Comparison of ENCODE assay signal across 12 cellular contexts in the genomic region with DNA sequence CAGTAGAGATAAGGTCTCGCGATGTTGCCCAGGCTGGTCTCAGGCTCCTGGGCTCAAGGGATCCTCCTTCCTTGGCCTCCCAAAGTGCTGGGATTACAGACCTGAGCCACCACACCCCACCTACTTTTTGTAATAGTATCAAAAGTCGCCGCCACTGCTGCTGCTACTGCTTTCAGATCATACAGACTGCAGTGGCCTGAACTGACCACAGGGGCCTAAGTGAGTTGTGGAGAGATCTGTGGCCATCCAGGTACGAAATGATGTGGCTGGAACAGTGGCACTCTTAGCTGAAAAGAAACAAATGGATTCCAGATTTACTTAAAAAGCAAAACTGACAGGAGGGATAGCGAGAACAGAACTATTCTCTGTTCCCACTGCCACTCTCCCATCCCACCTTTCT. TPM values are rescaled to one million over a fixed set of nuclear protein-coding genes. Genes with fewer than 3 reads are reported as not detected.
DNase-seq lines count a peak whose midpoint lies in the region; ATAC-seq and TF ChIP-seq lines count a peak whose summit lies in the region.
"Had no signal": no experiment of that assay in that cellular context is flagged by ENCODE, and none has a peak within 500 bp of the region (broad histone marks: within the 10 kb centered on the region; RNA-seq: fewer than 3 reads in every experiment).

No MANE protein-coding gene starts in this region.

- ATAC-seq in upper lobe of right lung (no peak), GM18907 (IDR thresholded peaks at IDR 0.05; ENCODE audit: unreplicated experiment) (no peak)

- no peaks in the 10 kb centered on the region for H3K9me3 Mint-ChIP-seq in CD4-positive, alpha-beta memory T cell
- H3K9me3 Mint-ChIP-seq: immature natural killer cell; natural killer cell treated with Interleukin-12 subunit alpha and Interleukin-12 subunit beta and Interleukin-15 and Interleukin-18, amount 100 ng/mL, for 72 hours had no signal

- 88% methylated on average over 4 of the region's 6 CpGs for WGBS in mammary epithelial cell (ENCODE audit: low coverage, missing lambda C conversion rate)

- H3K27me3 ChIP-seq in mammary epithelial cell (ENCODE audit: insufficient read depth, low read length) = peaks cover 2% of the 10 kb centered on the region
- peaks cover 4% of the 10 kb centered on the region; the same call in 1 of the 2 replicates for H3K27me3 ChIP-seq in OCI-LY1 (ENCODE audit: insufficient read depth, low read length)
- H3K27me3 ChIP-seq in upper lobe of right lung = no peaks in the 10 kb centered on the region
- no peaks in the 10 kb centered on the region for H3K27me3 ChIP-seq in CD4-positive, alpha-beta memory T cell (ENCODE audit: insufficient read depth, low read length)
- no peaks in the 10 kb centered on the region for H3K27me3 ChIP-seq in MG63

- H3K4me1 ChIP-seq in mammary epithelial cell (ENCODE audit: insufficient read depth, low read length) (peaks cover 8% of the 10 kb centered on the region), OCI-LY1 (ENCODE audit: insufficient read depth, low read length, severe bottlenecking) (no peaks in the 10 kb centered on the region), upper lobe of right lung (peaks cover 4% of the 10 kb centered on the region)
- H3K4me1 ChIP-seq in CD4-positive, alpha-beta memory T cell (ENCODE audit: insufficient read depth, low read length) = peaks cover 9% of the 10 kb centered on the region

- H3K4me1 Mint-ChIP-seq in CD4-positive, alpha-beta memory T cell = peaks cover 2 to 19% (median 8%) of the 10 kb centered on the region in 4 donors

- H3K36me3 ChIP-seq in mammary epithelial cell (ENCODE audit: insufficient read depth, low read length) (no peaks in the 10 kb centered on the region), OCI-LY1 (ENCODE audit: insufficient read depth, low read length) (no peaks in the 10 kb centered on the region), upper lobe of right lung (no peaks in the 10 kb centered on the region), MG63 (no peaks in the 10 kb centered on the region)
- H3K36me3 ChIP-seq in CD4-positive, alpha-beta memory T cell (ENCODE audit: insufficient read depth, low read length) = no peaks in the 10 kb centered on the region

- H3K4me3 ChIP-seq in mammary epithelial cell (replicated peaks in 1 of 3; ENCODE audit: insufficient read depth in 1 of 3, low read depth in 2 of 3, low read length in 3 of 3) = no peak overlapping the region
- no peak overlapping the region for H3K4me3 ChIP-seq in OCI-LY1 (ENCODE audit: low read depth, low read length, poor library complexity, severe bottlenecking)
- no peak overlapping the region for H3K4me3 ChIP-seq in epithelial cell of esophagus (ENCODE audit: low read length)
- H3K4me3 ChIP-seq in upper lobe of right lung = no peak overlapping the region
- no peak overlapping the region for H3K4me3 ChIP-seq in CD4-positive, alpha-beta memory T cell (ENCODE audit: low read length in 2 of 2)
- no peak overlapping the region for H3K4me3 ChIP-seq in MG63

- H3K9me3 ChIP-seq in mammary epithelial cell (replicated peaks; ENCODE audit: insufficient read depth, low read length) = no peaks in the 10 kb centered on the region
- H3K9me3 ChIP-seq in OCI-LY1 (ENCODE audit: low read length) = no peaks in the 10 kb centered on the region
- H3K9me3 ChIP-seq in upper lobe of right lung = no peaks in the 10 kb centered on the region
- H3K9me3 ChIP-seq in CD4-positive, alpha-beta memory T cell (ENCODE audit: control insufficient read depth in 1 of 2, low read length in 2 of 2) = no peaks in the 10 kb centered on the region
- no peaks in the 10 kb centered on the region for H3K9me3 ChIP-seq in MG63

- intact Hi-C loops in mammary epithelial cell (cut with micrococcal nuclease) = no loop called here
- intact Hi-C loops in upper lobe of right lung (cut with DNase I) = no loop called here
- intact Hi-C loops in CD4-positive, alpha-beta memory T cell (cut with micrococcal nuclease) = no loop called here

- H3K4me2 ChIP-seq in mammary epithelial cell (ENCODE audit: insufficient read depth, low read depth, low read length) (no peak overlapping the region), OCI-LY1 (ENCODE audit: low read length) (no peak overlapping the region)

- no peak overlapping the region for H3K27ac ChIP-seq in mammary epithelial cell (ENCODE audit: insufficient read depth, low read depth, low read length)
- no peak overlapping the region for H3K27ac ChIP-seq in OCI-LY1 (ENCODE audit: low read depth, low read length, poor library complexity, severe bottlenecking)
- no peak overlapping the region for H3K27ac ChIP-seq in upper lobe of right lung
- H3K27ac ChIP-seq in CD4-positive, alpha-beta memory T cell (ENCODE audit: low read depth, low read length) = no peak overlapping the region

- peaks cover 0 to 3% of the 10 kb centered on the region in 2 donors for H3K27me3 Mint-ChIP-seq in CD4-positive, alpha-beta memory T cell

- H3K27ac Mint-ChIP-seq in CD4-positive, alpha-beta memory T cell = peak overlapping the region in 1 of 7 donors; percentile 37
- H3K27ac Mint-ChIP-seq: immature natural killer cell; natural killer cell treated with Interleukin-12 subunit alpha and Interleukin-12 subunit beta and Interleukin-15 and Interleukin-18, amount 100 ng/mL, for 72 hours had no signal

- H4K20me1 ChIP-seq in mammary epithelial cell (ENCODE audit: insufficient read depth, low read length) (no peaks in the 10 kb centered on the region), OCI-LY1 (ENCODE audit: insufficient read depth, low read length) (no peaks in the 10 kb centered on the region)

- H3F3A ChIP-seq in OCI-LY1 (ENCODE audit: insufficient read depth, low read length) = no peaks in the 10 kb centered on the region

- dilution Hi-C loops in mammary epithelial cell (cut with HindIII; ENCODE audit: low sequenced_read_pairs) = no loop called here

- CTCF ChIA-PET in mammary epithelial cell (lab: Charles Lee; ENCODE audit: low non-redundant PET) = no interaction called here
- CTCF ChIA-PET in CD4-positive, alpha-beta memory T cell (lab: Charles Lee; ENCODE audit: partially characterized antibody) = no interaction called here

- H2AFZ ChIP-seq in mammary epithelial cell (ENCODE audit: low read depth, low read length) = no peak overlapping the region
- H2AFZ ChIP-seq in OCI-LY1 (ENCODE audit: low read length) = no peak overlapping the region

- DNase-seq in T47D (ENCODE audit: low read depth in 1 of 2, low spot score in 1 of 2) = peak; percentile 28 to 33
- no peak for DNase-seq in mammary epithelial cell
- DNase-seq in epithelial cell of esophagus (ENCODE audit: low read depth) = no peak
- no peak for DNase-seq in upper lobe of right lung
- no peak for DNase-seq in CD4-positive, alpha-beta memory T cell
- no peak for DNase-seq in MG63
- DNase-seq: amygdala, immature natural killer cell, NCI-H1436 treated with DMSO at 0.1 percent for 48 hours had no signal

- in situ Hi-C loops in T47D (cut with HindIII; ENCODE audit: low pct_unique_long_range_greater_than_20kb, low sequenced_read_pairs) = no loop called here
- in situ Hi-C loops in mammary epithelial cell (cut with MboI; ENCODE audit: low sequenced_read_pairs in 2 of 2) = no loop called here

- POLR2A ChIA-PET in CD4-positive, alpha-beta memory T cell (lab: Charles Lee; ENCODE audit: partially characterized antibody) = no interaction called here

- H3K4me3 Mint-ChIP-seq in CD4-positive, alpha-beta memory T cell = no peak overlapping the region
- H3K4me3 Mint-ChIP-seq: immature natural killer cell; natural killer cell treated with Interleukin-12 subunit alpha and Interleukin-12 subunit beta and Interleukin-15 and Interleukin-18, amount 100 ng/mL, for 72 hours had no signal

- TF ChIP-seq CTCF in mammary epithelial cell (conservative IDR thresholded peaks at IDR 0.05 in 1 of 2, IDR thresholded peaks at IDR 0.05 in 1 of 2; ENCODE audit: extremely low read depth in 1 of 2, insufficient read depth in 1 of 2, low read depth in 1 of 2, low read length in 2 of 2) (peak in 1 of 2 donors; percentile 29), OCI-LY1 (IDR thresholded peaks at IDR 0.05; ENCODE audit: low read length) (peak; percentile 15; the same call in 1 of the 2 replicates), epithelial cell of esophagus (IDR thresholded peaks at IDR 0.05; ENCODE audit: insufficient read depth, low read depth, low read length, missing control alignments) (peak; percentile 30), upper lobe of right lung (IDR thresholded peaks at IDR 0.05) (peak; percentile 12)

- BruUV-seq in mammary epithelial cell (replicated peaks; lab: Mats Ljungman, UMichigan) = no TSS peak

- no peak overlapping the region for H3K9ac ChIP-seq in mammary epithelial cell (ENCODE audit: insufficient read depth, low read length)
- H3K9ac ChIP-seq in OCI-LY1 (ENCODE audit: low read length) = no peak overlapping the region

- H3K9me2 ChIP-seq in OCI-LY1 (ENCODE audit: low read depth, low read length) = no peaks in the 10 kb centered on the region

- H3K79me2 ChIP-seq in mammary epithelial cell (ENCODE audit: insufficient read depth, low read length) = no peaks in the 10 kb centered on the region
- no peaks in the 10 kb centered on the region for H3K79me2 ChIP-seq in OCI-LY1 (ENCODE audit: insufficient read depth, low read length)

- no peaks in the 10 kb centered on the region for H3K36me3 Mint-ChIP-seq in CD4-positive, alpha-beta memory T cell
- H3K36me3 Mint-ChIP-seq: immature natural killer cell; natural killer cell treated with Interleukin-12 subunit alpha and Interleukin-12 subunit beta and Interleukin-15 and Interleukin-18, amount 100 ng/mL, for 72 hours had no signal

RNA-seq across cellular contexts. Expression of gene POMC, which starts 32.9 kb away (rescaled TPM):
- total RNA-seq in mammary epithelial cell (under 1 TPM; 0.24 to 0.83 TPM), upper lobe of right lung (3.3 TPM)
- not detected for polyA plus RNA-seq in mammary epithelial cell
- not detected for polyA minus RNA-seq in mammary epithelial cell
- 1 to 10 TPM; 3.1 to 3.6 TPM for total RNA-seq in CD4-positive, alpha-beta memory T cell
- 1 to 10 TPM; 4.3 to 5.5 TPM for polyA plus RNA-seq in CD4-positive, alpha-beta memory T cell
- total RNA-seq in MG63 (2014; rRNA removed; shearing (Covaris generic); ENCODE audit: low replicate concordance) = not detected in 2 replicates

Comparison
In these comparisons a context has a peak if more than half of its experiments do, and no peak if none do; other contexts are left out.
1. DNase-seq: peak in T47D (2 of 2); none in mammary epithelial cell (single experiment), epithelial cell of esophagus (single experiment), upper lobe of right lung (single experiment), CD4-positive, alpha-beta memory T cell (0 of 5) and MG63 (single experiment).